ENCODE assay signal across 1 cellular context in genomic region chr20:62487564-62488086, GRCh38.
TF ChIP-seq lines count a peak whose summit lies in the region.

No MANE protein-coding gene starts in this region.

TF ChIP-seq in K562, 482 proteins besides CTCF, POLR2A, EP300 and RAD21 (continued from another document and continues in another):
- TF ChIP-seq ZBTB40 (IDR thresholded peaks at IDR 0.05) (no peak), ZBTB40 (CRISPR knock-in tag; IDR thresholded peaks at IDR 0.05) (no peak), ZFP36 (IDR thresholded peaks at IDR 0.05; ENCODE audit: low read depth, low read length, partially characterized antibody) (peak; percentile 14), SIRT6 (IDR thresholded peaks at IDR 0.05; ENCODE audit: low read depth, low read length) (no peak), E2F6 (IDR thresholded peaks at IDR 0.05; ENCODE audit: borderline replicate concordance in 1 of 2, extremely low read depth in 1 of 2, insufficient read depth in 1 of 2, insufficient read length in 1 of 2, low read depth in 1 of 2, low read length in 1 of 2, poor library complexity in 1 of 2, severe bottlenecking in 1 of 2) (peak; percentile 10 to 27), BRD4 (IDR thresholded peaks at IDR 0.05) (no peak), IFI16 (CRISPR knock-in tag; IDR thresholded peaks at IDR 0.05) (no peak), EWSR1 (IDR thresholded peaks at IDR 0.05; ENCODE audit: borderline replicate concordance, low read depth, partially characterized antibody) (no peak), HOMEZ (CRISPR knock-in tag; IDR thresholded peaks at IDR 0.05) (no peak), THRAP3 (IDR thresholded peaks at IDR 0.05; ENCODE audit: borderline replicate concordance) (no peak), E2F4 (CRISPR knock-in tag; IDR thresholded peaks at IDR 0.05; ENCODE audit: low read depth) (no peak), SETDB1 (IDR thresholded peaks at IDR 0.05; ENCODE audit: low read length) (no peak), ZC3H11A (IDR thresholded peaks at IDR 0.05; ENCODE audit: low read depth, low read length) (no peak), ZNF449 (CRISPR knock-in tag; IDR thresholded peaks at IDR 0.05) (0 out of 2 replicates have a peak, but pooled peaks have one; percentile 23), AFF4 (CRISPR knock-in tag; IDR thresholded peaks at IDR 0.05) (no peak), POU5F1 (IDR thresholded peaks at IDR 0.05; ENCODE audit: borderline replicate concordance, low read depth, low read length, partially characterized antibody) (no peak), PKNOX1 (IDR thresholded peaks at IDR 0.05) (no peak), ZBTB11 (CRISPR knock-in tag; IDR thresholded peaks at IDR 0.05) (peak in 1 of 3 experiments; percentile 65; a peak in 2 of 6 replicates), PCBP2 (IDR thresholded peaks at IDR 0.05; ENCODE audit: low read depth, low read length, poor library complexity, severe bottlenecking) (no peak), RNF2 (IDR thresholded peaks at IDR 0.05) (no peak; the same call in 1 of the 2 replicates), ZNF695 (CRISPR knock-in tag; IDR thresholded peaks at IDR 0.05) (no peak), ATF4 (CRISPR knock-in tag; IDR thresholded peaks at IDR 0.05) (0 out of 2 replicates have a peak, but pooled peaks have one; percentile 24), TAL1 (IDR thresholded peaks at IDR 0.05) (peak; percentile 64; the same call in 1 of the 2 replicates), PATZ1 (CRISPR knock-in tag; IDR thresholded peaks at IDR 0.05; ENCODE audit: borderline replicate concordance) (no peak), PTRF (tag; IDR thresholded peaks at IDR 0.05) (no peak)
